ENCODE assay signal across 16 cellular contexts in genomic region chr17:80783461-80783860, GRCh38.
A peak's percentile ranks its signal among the peaks of the same experiment; 100 is the strongest.
DNase-seq lines count a peak whose midpoint lies in the region; ATAC-seq, FAIRE-seq and TF ChIP-seq lines count a peak whose summit lies in the region.
"Had no signal": no experiment of that assay in that cellular context is flagged by ENCODE, and none has a peak within 500 bp of the region (broad histone marks: within the 10 kb centered on the region; RNA-seq: fewer than 3 reads in every experiment).

No MANE protein-coding gene starts in this region.

- H3K4me3 ChIP-seq in OCI-LY1 (ENCODE audit: low read depth, low read length, poor library complexity, severe bottlenecking) (no peak overlapping the region), sigmoid colon (no peak overlapping the region)
- H3K4me3 ChIP-seq: skin epidermis had no signal

- H3K9me3 ChIP-seq in OCI-LY1 (ENCODE audit: low read length) (peaks cover 3% of the 10 kb centered on the region), sigmoid colon (no peaks in the 10 kb centered on the region)

- DNase-seq in T-helper 2 cell treated with Interferon-gamma antibody and Interleukin-4, amounts not matched to agents 5 μg/mL and 100 μg/mL, for 36 hours (ENCODE audit: low spot score) = no peak
- DNase-seq in T-helper 2 cell = no peak
- no peak for DNase-seq in effector memory CD8-positive, alpha-beta T cell
- peak; percentile 64 for DNase-seq in sigmoid colon
- DNase-seq in HTR-8/SVneo (ENCODE audit: insufficient read length, low spot score) = no peak
- DNase-seq: Calu3, NCI-H1417 treated with DMSO at 0.1 percent for 48 hours, NCI-H748 treated with DMSO at 0.1 percent for 48 hours had no signal

- H3K4me2 ChIP-seq in OCI-LY1 (ENCODE audit: low read length) = no peak overlapping the region

- H3K27ac Mint-ChIP-seq in T-helper 2 cell treated with Interferon-gamma antibody and Interleukin-4, amounts not matched to agents 5 μg/mL and 100 μg/mL, for 36 hours = peak overlapping the region; percentile 87
- H3K27ac Mint-ChIP-seq in effector memory CD8-positive, alpha-beta T cell = peak overlapping the region; percentile 69 to 88

- H4K20me1 ChIP-seq in OCI-LY1 (ENCODE audit: insufficient read depth, low read length) = no peaks in the 10 kb centered on the region

- FAIRE-seq in HTR-8/SVneo (lab: Jason Lieb, UNC) = no peak
- FAIRE-seq: A204.1 had no signal

- no peak for TF ChIP-seq POLR2A in sigmoid colon (IDR thresholded peaks at IDR 0.05)

- no peak overlapping the region for H3K9ac ChIP-seq in OCI-LY1 (ENCODE audit: low read length)

- H3K4me3 Mint-ChIP-seq in T-helper 2 cell treated with Interferon-gamma antibody and Interleukin-4, amounts not matched to agents 5 μg/mL and 100 μg/mL, for 36 hours = peak overlapping the region; percentile 74
- peak overlapping the region; percentile 79 for H3K4me3 Mint-ChIP-seq in effector memory CD8-positive, alpha-beta T cell

- no peaks in the 10 kb centered on the region for H3K27me3 Mint-ChIP-seq in T-helper 2 cell treated with Interferon-gamma antibody and Interleukin-4, amounts not matched to agents 5 μg/mL and 100 μg/mL, for 36 hours (ENCODE audit: low read depth)
- no peaks in the 10 kb centered on the region for H3K27me3 Mint-ChIP-seq in effector memory CD8-positive, alpha-beta T cell
- H3K27me3 Mint-ChIP-seq: brain, IgD-negative memory B cell had no signal

- intact Hi-C loops in sigmoid colon (cut with DNase I) = no loop called here

- H3K9me2 ChIP-seq in OCI-LY1 (ENCODE audit: low read depth, low read length) = no peaks in the 10 kb centered on the region

- H3K4me1 Mint-ChIP-seq in T-helper 2 cell treated with Interferon-gamma antibody and Interleukin-4, amounts not matched to agents 5 μg/mL and 100 μg/mL, for 36 hours (ENCODE audit: low read depth) = peaks cover 75% of the 10 kb centered on the region
- peaks cover 34 to 57% of the 10 kb centered on the region in 2 donors for H3K4me1 Mint-ChIP-seq in effector memory CD8-positive, alpha-beta T cell (ENCODE audit: low read depth in 2 of 2)

- no peak for TF ChIP-seq EP300 in sigmoid colon (IDR thresholded peaks at IDR 0.05)

- peaks cover 58% of the 10 kb centered on the region for H3K36me3 Mint-ChIP-seq in T-helper 2 cell treated with Interferon-gamma antibody and Interleukin-4, amounts not matched to agents 5 μg/mL and 100 μg/mL, for 36 hours (ENCODE audit: low read depth)
- H3K36me3 Mint-ChIP-seq in effector memory CD8-positive, alpha-beta T cell (ENCODE audit: insufficient read depth) = peaks cover 11% of the 10 kb centered on the region

- H3K79me2 ChIP-seq in OCI-LY1 (ENCODE audit: insufficient read depth, low read length) = peaks cover 48% of the 10 kb centered on the region

- peaks cover 13% of the 10 kb centered on the region for H3K9me3 Mint-ChIP-seq in T-helper 2 cell treated with Interferon-gamma antibody and Interleukin-4, amounts not matched to agents 5 μg/mL and 100 μg/mL, for 36 hours
- no peaks in the 10 kb centered on the region for H3K9me3 Mint-ChIP-seq in effector memory CD8-positive, alpha-beta T cell
- H3K9me3 Mint-ChIP-seq: IgD-negative memory B cell had no signal

- TF ChIP-seq CTCF in OCI-LY1 (IDR thresholded peaks at IDR 0.05; ENCODE audit: low read length) (no peak), sigmoid colon (IDR thresholded peaks at IDR 0.05) (no peak)

- ATAC-seq in effector memory CD8-positive, alpha-beta T cell (replicated peaks) = no peak
- ATAC-seq in HG03159 (IDR thresholded peaks at IDR 0.05; ENCODE audit: unreplicated experiment) (no peak), HG02588 (IDR thresholded peaks at IDR 0.05; ENCODE audit: unreplicated experiment) (no peak)
- ATAC-seq: left lobe of liver had no signal

- WGBS in sigmoid colon, 2 donors = 85 to 93% methylated on average over 7 of the region's 7 CpGs

- H3K36me3 ChIP-seq in OCI-LY1 (ENCODE audit: insufficient read depth, low read length) (peaks cover 78% of the 10 kb centered on the region), sigmoid colon (no peaks in the 10 kb centered on the region)

- H3F3A ChIP-seq in OCI-LY1 (ENCODE audit: insufficient read depth, low read length) = no peaks in the 10 kb centered on the region

- no peak overlapping the region for H2AFZ ChIP-seq in OCI-LY1 (ENCODE audit: low read length)

- H3K4me1 ChIP-seq in OCI-LY1 (ENCODE audit: insufficient read depth, low read length, severe bottlenecking) (peaks cover 65% of the 10 kb centered on the region), sigmoid colon (peaks cover 0 to 54% (median 36%) of the 10 kb centered on the region in 4 donors)

- peak overlapping the region; percentile 96 for H3K27ac ChIP-seq in OCI-LY1 (ENCODE audit: low read depth, low read length, poor library complexity, severe bottlenecking)
- peak overlapping the region in 3 of 4 donors; percentile 66 to 79 (median 72) for H3K27ac ChIP-seq in sigmoid colon

- H3K27me3 ChIP-seq in OCI-LY1 (ENCODE audit: insufficient read depth, low read length) (no peaks in the 10 kb centered on the region), sigmoid colon (no peaks in the 10 kb centered on the region)
